8 cellular contexts compared by ENCODE assay signal in genomic region chrX:64975989-64976672, GRCh38. TPM values are rescaled to one million over a fixed set of nuclear protein-coding genes. Genes with fewer than 3 reads are reported as not detected.
A peak's percentile ranks its signal among the peaks of the same experiment; 100 is the strongest.
DNase-seq lines count a peak whose midpoint lies in the region; ATAC-seq and TF ChIP-seq lines count a peak whose summit lies in the region.

A gene with protein sequence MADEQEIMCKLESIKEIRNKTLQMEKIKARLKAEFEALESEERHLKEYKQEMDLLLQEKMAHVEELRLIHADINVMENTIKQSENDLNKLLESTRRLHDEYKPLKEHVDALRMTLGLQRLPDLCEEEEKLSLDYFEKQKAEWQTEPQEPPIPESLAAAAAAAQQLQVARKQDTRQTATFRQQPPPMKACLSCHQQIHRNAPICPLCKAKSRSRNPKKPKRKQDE (minus strand): TSS chrX:64976450. CDS start chrX:64976377, 73 bp downstream.

- H3K4me1 ChIP-seq in CD8-positive, alpha-beta T cell (ENCODE audit: insufficient read depth, low read length) = peaks cover 10% of the 10 kb centered on the region
- H3K4me1 ChIP-seq in HUES64 (ENCODE audit: insufficient read depth, low read length) (0 out of 2 replicates have a peak, but pooled peaks cover 2% of the 10 kb centered on the region), right atrium auricular region (no peaks in the 10 kb centered on the region), psoas muscle (no peaks in the 10 kb centered on the region), aorta (ENCODE audit: control insufficient read depth in 1 of 2, insufficient read depth in 2 of 2, low read length in 2 of 2) (no peaks in the 10 kb centered on the region)

- peaks cover 18% of the 10 kb centered on the region for H3K36me3 Mint-ChIP-seq in CD8-positive, alpha-beta T cell

- peak within 1 kb of the TSS; percentile 91 for H3K27ac Mint-ChIP-seq in CD8-positive, alpha-beta T cell

- H3K4me3 ChIP-seq in CD8-positive, alpha-beta T cell (ENCODE audit: low read depth, low read length) = peak within 1 kb of the TSS; percentile 81
- H3K4me3 ChIP-seq in HUES64 (ENCODE audit: low read length) = peak within 1 kb of the TSS; percentile 100
- peak within 1 kb of the TSS; percentile 38 to 56 for H3K4me3 ChIP-seq in right atrium auricular region
- peak within 1 kb of the TSS; percentile 74 for H3K4me3 ChIP-seq in psoas muscle
- peak within 1 kb of the TSS; percentile 82 to 86 for H3K4me3 ChIP-seq in aorta (ENCODE audit: low read length in 2 of 2)

- POLR2A ChIA-PET in CD8-positive, alpha-beta T cell (lab: Charles Lee) = interaction anchor here (0.5 to 1.3 kb wide), 3 partner anchors 58 to 1422 kb away, joined by 3 to 5 read pairs (median 4); partner anchors contain the start of gene ZC3H12B

- peak; percentile 95 for ATAC-seq in CD8-positive, alpha-beta T cell
- ATAC-seq in GM21423 (IDR thresholded peaks at IDR 0.05; ENCODE audit: unreplicated experiment) = peak; percentile 100
- ATAC-seq in psoas muscle = peak; percentile 83 to 99 (median 97)
- ATAC-seq in aorta (ENCODE audit: low FRiP score) = peak; percentile 90

- 0% methylated on average over 15 of the region's 17 CpGs for WGBS in HUES64
- 0 to 13% (median 1%) methylated on average over 17 of the region's 17 CpGs for WGBS in psoas muscle, 3 donors
- WGBS in aorta, 2 donors = 1 to 16% methylated on average over 17 of the region's 17 CpGs

- no peaks in the 10 kb centered on the region for H3K9me3 ChIP-seq in CD8-positive, alpha-beta T cell (ENCODE audit: low read length)
- H3K9me3 ChIP-seq in HUES64 (ENCODE audit: insufficient read depth, low read depth, low read length) (0 out of 2 replicates have a peak, but pooled peaks cover 9% of the 10 kb centered on the region), right atrium auricular region (no peaks in the 10 kb centered on the region), psoas muscle (no peaks in the 10 kb centered on the region), aorta (ENCODE audit: control insufficient read depth, low read length) (no peaks in the 10 kb centered on the region)

- peaks cover 33% of the 10 kb centered on the region for H3K4me1 Mint-ChIP-seq in CD8-positive, alpha-beta T cell (ENCODE audit: low read depth)

- intact Hi-C loops in CD8-positive, alpha-beta T cell (cut with DNase I, micrococcal nuclease) = loop anchor here (1.0 to 10.0 kb wide), 9 partner anchors 59 to 1411 kb away; partner anchors contain the start of genes MTMR8 (in 2 of the 2), ZC3H12B (in 2 of the 2), AMER1 (in 1 of the 2) and LAS1L (in 1 of the 2)
- intact Hi-C loops in T-helper 1 cell treated with Interleukin-12 subunit alpha and Interleukin-12 subunit beta and Interleukin-4 antibody, amounts not matched to agents 30 ng/mL and 1 ng/mL, for 36 hours (cut with micrococcal nuclease) = loop anchor here (1.0 to 10.0 kb wide), 7 partner anchors 58 to 1755 kb away; partner anchors contain the start of genes AMER1, LAS1L, MTMR8 and ZC3H12B
- intact Hi-C loops in psoas muscle (cut with DNase I) = no loop called here
- intact Hi-C loops in aorta (cut with DNase I) = loop anchor here in 1 of 2 donors (5.0 kb wide), 1 partner anchor 56 kb away; the partner anchor contains the start of gene ZC3H12B

- CTCF ChIA-PET in CD8-positive, alpha-beta T cell (lab: Charles Lee) = interaction anchor here (1.3 kb wide), 1 partner anchor 550 kb away, joined by 4 read pairs; no protein-coding TSS in a partner anchor

- no peak for TF ChIP-seq CTCF in CD8-positive, alpha-beta T cell (IDR thresholded peaks at IDR 0.05)
- TF ChIP-seq CTCF in right atrium auricular region (IDR thresholded peaks at IDR 0.05) (no peak), psoas muscle (IDR thresholded peaks at IDR 0.05) (no peak)

- peak within 1 kb of the TSS; percentile 88 for H3K9ac ChIP-seq in HUES64 (ENCODE audit: low read depth, low read length)

- H3K27me3 ChIP-seq in CD8-positive, alpha-beta T cell (ENCODE audit: insufficient read depth, low read length) = no peaks in the 10 kb centered on the region
- H3K27me3 ChIP-seq in HUES64 (ENCODE audit: insufficient read depth, low read length) = no peaks in the 10 kb centered on the region
- H3K27me3 ChIP-seq in right atrium auricular region = no peaks in the 10 kb centered on the region
- peaks cover 0 to 3% (median 0%) of the 10 kb centered on the region in 3 donors for H3K27me3 ChIP-seq in psoas muscle (ENCODE audit: insufficient read depth in 3 of 3, low read length in 2 of 3)
- no peaks in the 10 kb centered on the region for H3K27me3 ChIP-seq in aorta (ENCODE audit: control insufficient read depth in 1 of 2, insufficient read depth in 2 of 2, low read length in 1 of 2)

- H3K9me3 Mint-ChIP-seq in CD8-positive, alpha-beta T cell = peaks cover 4% of the 10 kb centered on the region

- H3K4me3 Mint-ChIP-seq in CD8-positive, alpha-beta T cell = peak within 1 kb of the TSS; percentile 95

- no peaks in the 10 kb centered on the region for H3K27me3 Mint-ChIP-seq in CD8-positive, alpha-beta T cell (ENCODE audit: low read depth)

- peak within 1 kb of the TSS; percentile 31 for H3K27ac ChIP-seq in CD8-positive, alpha-beta T cell (ENCODE audit: low read depth, low read length)
- H3K27ac ChIP-seq in HUES64 (ENCODE audit: low read depth, low read length) (peak within 1 kb of the TSS; percentile 65), right atrium auricular region (peak within 1 kb of the TSS in 1 of 2 donors; percentile 37), psoas muscle (no peak within 1 kb of the TSS), aorta (ENCODE audit: low read depth in 1 of 2, low read length in 2 of 2) (no peak within 1 kb of the TSS)

- DNase-seq in CD8-positive, alpha-beta T cell = peak; percentile 31 to 74 (median 60)
- DNase-seq in anterior cingulate cortex (lab: John Stamatoyannopoulos, UW) = peak; percentile 1 to 84 (median 58)
- peak; percentile 70 for DNase-seq in right atrium auricular region (ENCODE audit: low spot score)
- peak; percentile 68 to 83 for DNase-seq in psoas muscle
- peak; percentile 82 to 87 for DNase-seq in aorta

- no peaks in the 10 kb centered on the region for H3K36me3 ChIP-seq in CD8-positive, alpha-beta T cell (ENCODE audit: insufficient read depth, low read length)
- peaks cover 7% of the 10 kb centered on the region for H3K36me3 ChIP-seq in HUES64 (ENCODE audit: insufficient read depth, low read length)
- H3K36me3 ChIP-seq in right atrium auricular region = no peaks in the 10 kb centered on the region
- H3K36me3 ChIP-seq in psoas muscle (ENCODE audit: insufficient read depth in 1 of 2, low read depth in 1 of 2) = no peaks in the 10 kb centered on the region
- no peaks in the 10 kb centered on the region for H3K36me3 ChIP-seq in aorta (ENCODE audit: control insufficient read depth in 1 of 2, insufficient read depth in 2 of 2, low read length in 1 of 2)

RNA-seq across cellular contexts. Expression of the gene that starts here (rescaled TPM):
- 1 to 10 TPM; 3.2 to 6.5 TPM for total RNA-seq in CD8-positive, alpha-beta T cell
- polyA plus RNA-seq in HUES64 (2013, experiment 1 of 2) = 25.2 TPM
- polyA plus RNA-seq in HUES64 (2013, experiment 2 of 2) = 27.2 TPM
- 12.1 and 14.9 TPM in 2 replicates for total RNA-seq in T-helper 1 cell treated with Interleukin-12 subunit alpha and Interleukin-12 subunit beta and Interleukin-4 antibody, amounts not matched to agents 30 ng/mL and 1 ng/mL, for 36 hours
- total RNA-seq in right atrium auricular region (10 to 100 TPM; 12.1 to 12.9 TPM), psoas muscle (1 to 10 TPM; 1.3 to 3.6 (median 1.7) TPM), aorta (10 to 100 TPM in 1 of 2 donors, 1 to 10 TPM in 1; 9.2 to 10.4 TPM)
- polyA plus RNA-seq in psoas muscle (1 to 10 TPM; 1.5 to 4.3 (median 1.7) TPM), aorta (1 to 10 TPM; 5.4 to 7.6 TPM)

Comparison
In these comparisons a context has a peak if more than half of its experiments do, and no peak if none do; other contexts are left out.
1. H3K27ac ChIP-seq: peak in CD8-positive, alpha-beta T cell (single experiment) and HUES64 (single experiment); none in psoas muscle (single experiment) and aorta (0 of 2).
2. H3K4me3 ChIP-seq: peak in every context shown above with its lines; median percentile 100 in HUES64; 84 in aorta; 81 in CD8-positive, alpha-beta T cell; 74 in psoas muscle; 47 in right atrium auricular region.
3. intact Hi-C loops: an anchor here in CD8-positive, alpha-beta T cell (1.0 to 10.0 kb wide) and T-helper 1 cell treated with Interleukin-12 subunit alpha and Interleukin-12 subunit beta and Interleukin-4 antibody, amounts not matched to agents 30 ng/mL and 1 ng/mL, for 36 hours (1.0 to 10.0 kb wide); none called in psoas muscle.
4. Peak in every context shown above with its lines, with median percentiles within 50 percentile points of each other: ATAC-seq and DNase-seq.